Comparison of ENCODE assay signal across 8 cellular contexts in genomic region chr19:2543463-2544442, GRCh38.
DNase-seq lines count a peak whose midpoint lies in the region; ATAC-seq, FAIRE-seq and TF ChIP-seq lines count a peak whose summit lies in the region.

No MANE protein-coding gene starts in this region.

- peak overlapping the region in 2 of 7 donors; percentile 17 to 65 for H3K27ac Mint-ChIP-seq in CD4-positive, alpha-beta memory T cell
- H3K27ac Mint-ChIP-seq in natural killer cell: peak overlapping the region; percentile 38 to 88
- peak overlapping the region; percentile 23 for H3K27ac Mint-ChIP-seq in stimulated activated effector memory CD8-positive, alpha-beta T cell treated with anti-CD3 and anti-CD28 coated beads, Interleukin-12 subunit alpha, Interleukin-12 subunit beta, amount 100 ng/mL, for 72 hours

- peaks cover 2 to 17% (median 13%) of the 10 kb centered on the region in 4 donors for H3K4me1 Mint-ChIP-seq in CD4-positive, alpha-beta memory T cell
- H3K4me1 Mint-ChIP-seq in natural killer cell: peaks cover 15 to 30% of the 10 kb centered on the region in 2 donors
- peaks cover 19% of the 10 kb centered on the region for H3K4me1 Mint-ChIP-seq in stimulated activated effector memory CD8-positive, alpha-beta T cell treated with anti-CD3 and anti-CD28 coated beads, Interleukin-12 subunit alpha, Interleukin-12 subunit beta, amount 100 ng/mL, for 72 hours

- H3K4me3 Mint-ChIP-seq in CD4-positive, alpha-beta memory T cell: peak overlapping the region; percentile 55 to 85 (median 70)
- peak overlapping the region; percentile 72 for H3K4me3 Mint-ChIP-seq in natural killer cell
- peak overlapping the region; percentile 63 for H3K4me3 Mint-ChIP-seq in stimulated activated effector memory CD8-positive, alpha-beta T cell treated with anti-CD3 and anti-CD28 coated beads, Interleukin-12 subunit alpha, Interleukin-12 subunit beta, amount 100 ng/mL, for 72 hours

- POLR2A ChIA-PET in CD4-positive, alpha-beta memory T cell (lab: Charles Lee; ENCODE audit: partially characterized antibody): interaction anchor here (1.0 to 8.2 kb wide), 5 partner anchors 8 to 66 kb away, joined by 3 to 119 read pairs (median 11); partner anchors contain the start of gene GADD45B

- H3K4me1 ChIP-seq in CD4-positive, alpha-beta memory T cell (ENCODE audit: insufficient read depth, low read length): peaks cover 22% of the 10 kb centered on the region
- H3K4me1 ChIP-seq in HUES6 (ENCODE audit: control insufficient read depth, insufficient read depth, low read length): peaks cover 33% of the 10 kb centered on the region

- intact Hi-C loops in CD4-positive, alpha-beta memory T cell (cut with micrococcal nuclease): loop anchor here (2.0 kb wide), 1 partner anchor 41 kb away; no protein-coding TSS in a partner anchor
- intact Hi-C loops in natural killer cell (cut with micrococcal nuclease): no loop called here

- no peaks in the 10 kb centered on the region for H3K9me3 Mint-ChIP-seq in CD4-positive, alpha-beta memory T cell
- H3K9me3 Mint-ChIP-seq in natural killer cell: no peaks in the 10 kb centered on the region
- H3K9me3 Mint-ChIP-seq in stimulated activated effector memory CD8-positive, alpha-beta T cell treated with anti-CD3 and anti-CD28 coated beads, Interleukin-12 subunit alpha, Interleukin-12 subunit beta, amount 100 ng/mL, for 72 hours: no peaks in the 10 kb centered on the region

- no peaks in the 10 kb centered on the region for H3K36me3 ChIP-seq in CD4-positive, alpha-beta memory T cell (ENCODE audit: insufficient read depth, low read length)
- H3K36me3 ChIP-seq in HUES6 (ENCODE audit: control insufficient read depth, insufficient read depth, low read length): no peaks in the 10 kb centered on the region

- CTCF ChIA-PET in CD4-positive, alpha-beta memory T cell (lab: Charles Lee; ENCODE audit: partially characterized antibody): interaction anchor here (0.7 to 2.1 kb wide), 10 partner anchors 8 to 70 kb away, joined by 3 to 10 read pairs (median 5); partner anchors contain the start of gene GADD45B

- peak; percentile 62 to 85 (median 74) for ATAC-seq in natural killer cell
- ATAC-seq in stimulated activated effector memory CD8-positive, alpha-beta T cell treated with anti-CD3 and anti-CD28 coated beads, Interleukin-12 subunit alpha, Interleukin-12 subunit beta, amount 100 ng/mL, for 72 hours: peak; percentile 88
- ATAC-seq in GM18861 (IDR thresholded peaks at IDR 0.05; ENCODE audit: unreplicated experiment): no peak

- peak overlapping the region; percentile 75 for H3K9ac ChIP-seq in HUES6 (ENCODE audit: low read length)

- peak overlapping the region in 1 of 2 donors; percentile 34 for H3K4me3 ChIP-seq in CD4-positive, alpha-beta memory T cell (ENCODE audit: low read length in 2 of 2)
- H3K4me3 ChIP-seq in HUES6 (ENCODE audit: low read depth, low read length): no peak overlapping the region; the same call in 1 of the 2 replicates

- no peaks in the 10 kb centered on the region for H3K27me3 Mint-ChIP-seq in CD4-positive, alpha-beta memory T cell
- H3K27me3 Mint-ChIP-seq in natural killer cell (ENCODE audit: low read depth in 2 of 2): no peaks in the 10 kb centered on the region

- H3K9me3 ChIP-seq in CD4-positive, alpha-beta memory T cell (ENCODE audit: control insufficient read depth in 1 of 2, low read length in 2 of 2): no peaks in the 10 kb centered on the region
- no peaks in the 10 kb centered on the region for H3K9me3 ChIP-seq in HUES6 (ENCODE audit: control insufficient read depth, insufficient read depth, low read depth, low read length)

- peak; percentile 11 to 75 (median 28) for DNase-seq in CD4-positive, alpha-beta memory T cell
- peak; percentile 97 for DNase-seq in RCC 7860 (ENCODE audit: low spot score)
- peak; percentile 54 for DNase-seq in activated T-helper 9 cell treated with anti-CD3 and anti-CD28 coated beads, Interleukin-2, amount 50 U/mL, for 16 hours (ENCODE audit: low read depth)
- DNase-seq in fibroblast of peridontal ligament (ENCODE audit: extremely low read depth): peak; percentile 93
- DNase-seq in natural killer cell: peak; percentile 64
- DNase-seq in stimulated activated effector memory CD8-positive, alpha-beta T cell treated with anti-CD3 and anti-CD28 coated beads, Interleukin-12 subunit alpha, Interleukin-12 subunit beta, amount 100 ng/mL, for 72 hours (ENCODE audit: low spot score in 2 of 2): peak in 1 of 2 donors; percentile 34

- H3K36me3 Mint-ChIP-seq in CD4-positive, alpha-beta memory T cell: no peaks in the 10 kb centered on the region
- no peaks in the 10 kb centered on the region for H3K36me3 Mint-ChIP-seq in natural killer cell
- H3K36me3 Mint-ChIP-seq in stimulated activated effector memory CD8-positive, alpha-beta T cell treated with anti-CD3 and anti-CD28 coated beads, Interleukin-12 subunit alpha, Interleukin-12 subunit beta, amount 100 ng/mL, for 72 hours: no peaks in the 10 kb centered on the region

- H3K27ac ChIP-seq in CD4-positive, alpha-beta memory T cell (ENCODE audit: low read depth, low read length): no peak overlapping the region
- peak overlapping the region; percentile 81 for H3K27ac ChIP-seq in HUES6 (ENCODE audit: low read depth, low read length)

- no peak for TF ChIP-seq CTCF in natural killer cell (IDR thresholded peaks at IDR 0.05)

- no peaks in the 10 kb centered on the region for H3K27me3 ChIP-seq in CD4-positive, alpha-beta memory T cell (ENCODE audit: insufficient read depth, low read length)
- H3K27me3 ChIP-seq in HUES6 (ENCODE audit: control insufficient read depth, insufficient read depth, low read length): no peaks in the 10 kb centered on the region

- peak; percentile 94 for FAIRE-seq in RCC 7860 (lab: Jason Lieb, UNC)
